In the genomic region with DNA sequence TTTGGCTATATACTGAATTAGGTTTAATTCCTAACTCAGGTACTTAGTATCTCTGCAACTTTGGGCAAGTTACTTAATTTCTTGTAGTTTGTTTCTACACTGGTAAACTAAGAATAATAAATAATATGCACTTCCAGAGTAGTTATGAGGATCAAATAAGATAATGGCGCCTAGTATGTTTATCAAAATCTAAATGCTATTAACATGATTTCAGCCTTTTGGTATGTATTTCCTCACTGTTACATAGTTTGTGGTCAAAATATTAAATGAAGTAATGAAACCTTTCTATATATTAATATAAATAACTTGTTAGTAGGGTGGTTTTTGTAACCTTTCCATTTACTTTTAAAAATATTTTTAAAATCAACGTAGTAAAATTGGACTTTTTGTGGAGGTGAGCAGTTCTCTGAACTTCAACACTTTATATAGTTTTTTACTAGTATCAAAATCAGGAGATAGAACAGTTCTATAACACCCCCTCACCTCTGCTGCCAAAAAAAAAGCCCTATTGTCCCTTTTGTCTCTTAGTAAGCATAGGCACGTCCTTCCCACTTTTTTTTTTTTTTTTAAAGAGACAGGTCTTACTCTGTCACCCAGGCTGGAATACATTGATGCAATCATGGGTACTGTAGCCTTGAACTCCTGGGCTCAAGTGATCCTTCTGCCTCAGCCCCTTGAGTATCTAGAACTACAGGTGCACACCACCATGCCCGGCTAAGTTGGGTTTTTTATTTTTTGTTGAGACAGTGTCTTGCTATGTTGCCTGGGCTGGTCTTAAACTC, we compare ENCODE assay signal across 23 cellular contexts. TPM values are rescaled to one million over a fixed set of nuclear protein-coding genes. Genes with fewer than 3 reads are reported as not detected.
"Had no signal": no experiment of that assay in that cellular context is flagged by ENCODE, and none has a peak within 500 bp of the region (broad histone marks: within the 10 kb centered on the region; RNA-seq: fewer than 3 reads in every experiment).

No MANE protein-coding gene starts in this region.

- H3K4me3 ChIP-seq: cardiac muscle cell, dorsolateral prefrontal cortex, heart right ventricle, prostate gland, right atrium auricular region, skin epidermis, testis, upper lobe of left lung had no signal

- H3K27me3 ChIP-seq: cardiac muscle cell, dorsolateral prefrontal cortex, heart right ventricle, right atrium auricular region, testis, upper lobe of left lung had no signal

- FAIRE-seq: astrocyte, TTC549 had no signal

- DNase-seq: activated CD4-positive, alpha-beta T cell treated with anti-CD3 and anti-CD28 coated beads for 36 hours; activated CD4-positive, alpha-beta T cell treated with anti-CD3 and anti-CD28 coated beads, Interleukin-2, amount 50 U/mL, for 48 hours; activated gamma-delta T cell; dorsolateral prefrontal cortex; heart right ventricle; immature natural killer cell; left cardiac atrium; mesendoderm; naive thymus-derived CD8-positive, alpha-beta T cell; stimulated activated CD4-positive, alpha-beta T cell treated with anti-CD3 and anti-CD28 coated beads, Interleukin-4, amount 100 ng/mL, for 24 hours; testis; upper lobe of left lung had no signal

- ATAC-seq: activated CD4-positive, alpha-beta T cell treated with anti-CD3 and anti-CD28 coated beads for 36 hours; heart right ventricle; left cardiac atrium; naive thymus-derived CD8-positive, alpha-beta T cell; stimulated activated effector memory CD8-positive, alpha-beta T cell treated with anti-CD3 and anti-CD28 coated beads, Interleukin-12 subunit alpha, Interleukin-12 subunit beta, amount 100 ng/mL, for 72 hours; WTC11 had no signal

- H3K4me1 ChIP-seq: prostate gland, testis had no signal

- H3K9me3 ChIP-seq: heart right ventricle, prostate gland, right atrium auricular region, testis, upper lobe of left lung had no signal

- H3K36me3 ChIP-seq: prostate gland had no signal

- H3K27ac ChIP-seq: cardiac muscle cell, dorsolateral prefrontal cortex, heart right ventricle, prostate gland, right atrium auricular region, skin epidermis, testis, upper lobe of left lung had no signal

RNA-seq across cellular contexts. Expression of a gene that starts 49.6 kb away (rescaled TPM):
- total RNA-seq: activated CD4-positive, alpha-beta T cell treated with anti-CD3 and anti-CD28 coated beads for 36 hours; astrocyte; cardiac muscle cell; heart right ventricle; left cardiac atrium; lower leg skin; naive thymus-derived CD8-positive, alpha-beta T cell; osteocyte; right atrium auricular region; WTC11 had no signal
- polyA plus RNA-seq: adipose tissue; cardiac muscle cell; heart right ventricle; immature natural killer cell; naive thymus-derived CD8-positive, alpha-beta T cell had no signal
